Comparison of ENCODE assay signal across 8 cellular contexts in the genomic region with DNA sequence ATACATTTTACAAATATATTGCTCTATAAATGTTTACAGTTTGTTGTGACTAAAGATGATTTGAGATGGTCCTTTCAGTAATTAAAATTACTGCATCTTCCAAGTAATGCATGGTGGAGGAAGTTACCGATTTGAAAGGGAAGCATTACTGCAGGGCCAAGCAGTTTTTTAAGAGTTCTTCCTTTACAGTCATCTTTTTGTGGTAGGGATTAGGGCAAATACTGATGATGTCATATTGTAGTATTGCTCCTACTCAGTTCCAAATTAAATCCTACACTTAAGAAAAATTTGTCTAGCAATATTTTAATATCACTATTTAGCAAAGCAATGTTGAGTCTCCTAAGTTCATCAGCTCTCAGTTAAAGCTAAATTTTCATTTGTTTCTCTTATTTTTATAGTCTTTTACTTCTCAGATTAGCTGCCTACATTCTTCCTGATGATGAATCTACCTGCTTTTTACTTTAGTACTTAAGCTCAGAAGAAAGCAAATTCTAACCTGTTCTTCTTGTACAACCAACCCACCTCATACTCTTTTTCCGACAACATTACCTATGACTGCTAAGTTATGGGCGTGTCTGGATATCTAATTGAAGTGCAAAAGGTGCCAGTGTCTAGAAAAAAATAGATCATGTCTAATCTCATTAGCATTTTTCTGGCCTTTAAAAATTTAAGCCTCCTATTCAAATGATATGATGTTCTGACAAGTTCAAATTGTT. TPM values are rescaled to one million over a fixed set of nuclear protein-coding genes. Genes with fewer than 3 reads are reported as not detected.
"Had no signal": no experiment of that assay in that cellular context is flagged by ENCODE, and none has a peak within 500 bp of the region (broad histone marks: within the 10 kb centered on the region; RNA-seq: fewer than 3 reads in every experiment).

No MANE protein-coding gene starts in this region.

- ATAC-seq: GM12878 had no signal

- FAIRE-seq: G401.6, GM12878, GM12891, GM12892, GM18507, GM19239 had no signal

- DNase-seq: GDM1, GF-D8 had no signal

- H3K4me3 ChIP-seq: GM12878 had no signal

RNA-seq across cellular contexts. Expression of gene RGPD4, which starts 1.7 kb away (rescaled TPM):
- total RNA-seq: GM12878 had no signal
